Comparison of ENCODE assay signal across 22 cellular contexts in the genomic region with DNA sequence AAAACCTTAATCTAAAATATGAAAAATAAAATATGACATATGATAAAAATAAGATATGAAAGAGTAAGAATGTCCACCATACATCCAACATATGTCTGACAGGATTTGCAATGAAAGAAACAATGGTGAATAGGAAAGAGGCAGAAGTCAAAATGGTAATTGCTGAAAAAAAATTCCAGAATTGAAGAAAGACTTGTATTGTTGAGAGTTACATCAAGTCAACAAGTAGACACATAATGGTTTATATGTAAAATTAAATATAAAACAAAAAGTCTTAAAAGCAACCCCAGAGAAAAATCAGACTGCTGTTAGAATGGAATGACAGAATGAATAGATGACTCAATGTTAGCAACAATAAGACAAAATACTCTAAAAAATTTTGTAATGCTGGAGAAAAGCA.
"Had no signal": no experiment of that assay in that cellular context is flagged by ENCODE, and none has a peak within 500 bp of the region (broad histone marks: within the 10 kb centered on the region; RNA-seq: fewer than 3 reads in every experiment).

No MANE protein-coding gene starts in this region.

- H3K4me3 ChIP-seq: coronary artery, dorsolateral prefrontal cortex, esophagus squamous epithelium, gastrocnemius medialis, heart left ventricle, left lung, lower lobe of right lung, mucosa of descending colon had no signal

- H3K27ac Mint-ChIP-seq: mesothelial cell of epicardium; naive B cell; naive thymus-derived CD8-positive, alpha-beta T cell had no signal

- H3K4me1 Mint-ChIP-seq: mesothelial cell of epicardium; naive B cell; naive thymus-derived CD8-positive, alpha-beta T cell had no signal

- H3K36me3 ChIP-seq: esophagus squamous epithelium, gastrocnemius medialis, heart left ventricle, left lung, lower lobe of right lung had no signal

- H3K36me3 Mint-ChIP-seq: mesothelial cell of epicardium; naive B cell; naive thymus-derived CD8-positive, alpha-beta T cell had no signal

- H3K4me1 ChIP-seq: esophagus squamous epithelium, gastrocnemius medialis, left lung, lower lobe of right lung had no signal

- DNase-seq: dermis blood vessel endothelial cell; dorsolateral prefrontal cortex; effector CD4-positive, alpha-beta T cell; effector memory CD4-positive, alpha-beta T cell; erythroblast; esophagus squamous epithelium; foreskin fibroblast; gastrocnemius medialis; heart left ventricle; hippocampal formation; left cardiac atrium; left lung; left ventricle myocardium superior; lower lobe of right lung; mesenchymal stem cell; mucosa of descending colon; naive B cell; naive thymus-derived CD8-positive, alpha-beta T cell had no signal

- H3K9me3 ChIP-seq: esophagus squamous epithelium, gastrocnemius medialis, heart left ventricle, left lung, lower lobe of right lung, mucosa of descending colon had no signal

- ATAC-seq: esophagus mucosa; gastrocnemius medialis; heart left ventricle; left cardiac atrium; left lung; left ventricle myocardium superior; lower lobe of right lung; mucosa of descending colon; naive thymus-derived CD8-positive, alpha-beta T cell had no signal

- H3K27me3 ChIP-seq: dorsolateral prefrontal cortex, esophagus squamous epithelium, gastrocnemius medialis, heart left ventricle, left lung had no signal

- H3K4me3 Mint-ChIP-seq: mesothelial cell of epicardium; naive B cell; naive thymus-derived CD8-positive, alpha-beta T cell had no signal

- H3K27ac ChIP-seq: coronary artery, dorsolateral prefrontal cortex, epithelial cell of prostate, esophagus squamous epithelium, gastrocnemius medialis, heart left ventricle, left lung, lower lobe of right lung had no signal
